ENCODE assay signal across 12 cellular contexts in the genomic region with DNA sequence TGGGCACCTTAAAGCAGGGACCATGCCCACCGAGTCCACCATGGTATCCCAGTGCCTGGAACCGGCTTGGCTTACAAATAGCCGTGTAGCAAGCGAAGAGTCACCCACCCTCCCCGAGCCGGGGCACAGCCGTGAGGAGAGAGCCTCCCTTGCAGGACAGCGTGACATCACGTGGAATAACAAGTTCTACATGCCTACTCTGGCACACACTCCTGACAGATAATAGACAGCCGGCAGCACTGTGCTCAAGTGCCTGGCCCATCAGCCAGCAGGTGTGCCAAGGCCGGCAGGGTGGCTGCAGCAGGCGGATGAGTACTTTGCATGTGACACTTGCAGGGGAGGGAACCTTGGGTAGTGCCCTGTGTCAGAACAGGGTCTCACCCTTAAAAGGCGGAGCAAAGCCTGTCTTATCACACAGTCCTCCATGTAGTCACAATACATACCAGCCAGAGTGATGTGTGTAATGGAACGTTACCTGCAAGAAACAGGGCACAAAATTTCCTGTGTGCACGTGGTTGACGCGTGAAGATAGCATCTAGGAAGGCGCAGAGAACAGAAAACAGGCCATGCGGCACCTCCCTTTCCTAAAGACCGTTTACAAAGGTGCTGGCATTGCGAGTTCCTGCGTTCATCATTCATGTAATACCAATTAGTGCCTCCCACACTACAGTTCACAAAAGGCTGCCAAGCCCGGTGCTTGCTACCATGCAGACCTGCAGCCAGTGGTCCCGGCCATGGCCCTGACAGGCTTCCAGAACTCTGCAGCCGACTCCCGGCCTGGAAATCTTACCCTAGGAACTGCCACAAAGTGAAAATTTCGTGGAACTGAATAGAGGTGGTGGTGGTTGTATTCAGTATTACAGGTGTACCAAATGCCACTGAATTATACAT. TPM values are rescaled to one million over a fixed set of nuclear protein-coding genes. Genes with fewer than 3 reads are reported as not detected.
DNase-seq lines count a peak whose midpoint lies in the region; ATAC-seq and TF ChIP-seq lines count a peak whose summit lies in the region.
"Had no signal": no experiment of that assay in that cellular context is flagged by ENCODE, and none has a peak within 500 bp of the region (broad histone marks: within the 10 kb centered on the region; RNA-seq: fewer than 3 reads in every experiment).

No MANE protein-coding gene starts in this region.

- H3K4me2 ChIP-seq in hepatocyte: no peak overlapping the region

- H3K4me3 ChIP-seq in hepatocyte: no peak overlapping the region
- H3K4me3 ChIP-seq: SK-N-MC had no signal

- no peaks in the 10 kb centered on the region for H3K9me3 ChIP-seq in hepatocyte (ENCODE audit: low read depth)
- H3K9me3 ChIP-seq: Caco-2 had no signal

- no peak for ATAC-seq in HG03342 (IDR thresholded peaks at IDR 0.05; ENCODE audit: unreplicated experiment)

- peaks cover 53% of the 10 kb centered on the region for H4K20me1 ChIP-seq in hepatocyte (ENCODE audit: insufficient read depth, poor library complexity, severe bottlenecking)

- no peak for TF ChIP-seq CTCF in hepatocyte (IDR thresholded peaks at IDR 0.05; ENCODE audit: poor library complexity)

- H3K36me3 ChIP-seq in hepatocyte (replicated peaks; ENCODE audit: insufficient read depth, low read depth): no peaks in the 10 kb centered on the region

- DNase-seq in DMS53 treated with DMSO at 0.1 percent for 48 hours (lab: John Stamatoyannopoulos, UW; ENCODE audit: unreplicated experiment) (peak; percentile 48), NCI-H345 (lab: John Stamatoyannopoulos, UW) (peak; percentile 85), epithelial cell of prostate (ENCODE audit: low read depth, low spot score) (no peak), posterior vena cava (ENCODE audit: low spot score) (peak; percentile 71), hepatic stellate cell (ENCODE audit: low spot score) (no peak), hepatocyte (ENCODE audit: low spot score) (no peak), NCI-H1694 (lab: John Stamatoyannopoulos, UW) (no peak)
- DNase-seq: activated CD4-positive, alpha-beta T cell treated with anti-CD3 and anti-CD28 coated beads, Interleukin-2, amount 50 U/mL, for 4 hours; amygdala had no signal

- H2AFZ ChIP-seq in hepatocyte: no peak overlapping the region

- no peaks in the 10 kb centered on the region for H3K27me3 ChIP-seq in hepatocyte

- peaks cover 26% of the 10 kb centered on the region for H3K4me1 ChIP-seq in hepatocyte (ENCODE audit: insufficient read depth)

- 84% methylated on average over 27 of the region's 27 CpGs for WGBS in hepatocyte (ENCODE audit: low lambda C conversion rate, missing lambda C conversion rate)

- intact Hi-C loops in posterior vena cava (cut with DNase I): no loop called here

- H3K27ac ChIP-seq in epithelial cell of prostate: peak overlapping the region; percentile 65
- no peak overlapping the region for H3K27ac ChIP-seq in hepatocyte
- H3K27ac ChIP-seq: SK-N-MC had no signal

- H3K9me2 ChIP-seq in hepatocyte (replicated peaks; ENCODE audit: insufficient read depth): no peaks in the 10 kb centered on the region

- H3K79me2 ChIP-seq in hepatocyte: peaks cover 50% of the 10 kb centered on the region

RNA-seq across cellular contexts. Expression of gene TOM1, which starts 16.4 kb away (rescaled TPM):
- total RNA-seq in posterior vena cava (10 to 100 TPM; 32.1 to 34.0 TPM), hepatocyte (108 and 110 TPM in 2 replicates)
- polyA plus RNA-seq in hepatocyte: 105 and 114 TPM in 2 replicates

RNA-seq across cellular contexts. Expression of gene HMGXB4, which starts 58.8 kb away (rescaled TPM):
- 10 to 100 TPM; 15.1 to 16.1 TPM for total RNA-seq in posterior vena cava
- total RNA-seq in hepatocyte: 17.4 and 19.0 TPM in 2 replicates
- 15.6 and 17.2 TPM in 2 replicates for polyA plus RNA-seq in hepatocyte

Comparison
In these comparisons a context has a peak if more than half of its experiments do, and no peak if none do; other contexts are left out.
1. DNase-seq: peak in DMS53 treated with DMSO at 0.1 percent for 48 hours (single experiment), NCI-H345 (single experiment) and posterior vena cava (single experiment); none in epithelial cell of prostate (single experiment), hepatic stellate cell (single experiment), hepatocyte (single experiment) and NCI-H1694 (single experiment).